ENCODE assay signal across 8 cellular contexts in genomic region chr2:17752281-17752680, GRCh38. TPM values are rescaled to one million over a fixed set of nuclear protein-coding genes. Genes with fewer than 3 reads are reported as not detected.
A peak's percentile ranks its signal among the peaks of the same experiment; 100 is the strongest.
DNase-seq lines count a peak whose midpoint lies in the region; ATAC-seq and TF ChIP-seq lines count a peak whose summit lies in the region.

No MANE protein-coding gene starts in this region.

- peak; percentile 19 for ATAC-seq in GM19452 (IDR thresholded peaks at IDR 0.05; ENCODE audit: unreplicated experiment)
- ATAC-seq in HG03097 (IDR thresholded peaks at IDR 0.05; ENCODE audit: low FRiP score, unreplicated experiment): no peak
- no peak for ATAC-seq in HG03108 (IDR thresholded peaks at IDR 0.05; ENCODE audit: unreplicated experiment)

- peaks cover 44% of the 10 kb centered on the region for H3K4me1 ChIP-seq in OCI-LY7 (ENCODE audit: insufficient read depth, low read length, poor library complexity, severe bottlenecking)

- intact Hi-C loops in OCI-LY7 (cut with micrococcal nuclease; ENCODE audit: unreplicated experiment): loop anchor here (2.0 to 10.0 kb wide), 5 partner anchors 33 to 1125 kb away; partner anchors contain the start of gene RAD51AP2

- no peak for DNase-seq in AG04450 (ENCODE audit: low read depth, low spot score)
- peak; percentile 68 for DNase-seq in OCI-LY7 (ENCODE audit: low spot score)
- DNase-seq in germinal center (ENCODE audit: low spot score): peak; percentile 20
- DNase-seq in Ammon's horn (ENCODE audit: low spot score): no peak
- DNase-seq in activated CD4-positive, alpha-beta T cell treated with anti-CD3 and anti-CD28 coated beads, Interleukin-2, amount 50 U/mL, for 48 hours: no peak

- H3K4me3 ChIP-seq in AG04450 (ENCODE audit: low read depth, low read length): peak overlapping the region; percentile 92; the same call in 1 of the 2 replicates
- H3K4me3 ChIP-seq in OCI-LY7 (ENCODE audit: low read depth, low read length, poor library complexity, severe bottlenecking): peak overlapping the region; percentile 98

- CTCF ChIA-PET in AG04450 (lab: Charles Lee): interaction anchor here (1.2 kb wide), 1 partner anchor 20 kb away, joined by 4 read pairs; no protein-coding TSS in a partner anchor
- CTCF ChIA-PET in OCI-LY7 (lab: Charles Lee; ENCODE audit: unreplicated experiment): no interaction called here

- no peaks in the 10 kb centered on the region for H3K9me2 ChIP-seq in OCI-LY7 (ENCODE audit: insufficient read depth, low read length)

- H3K27me3 ChIP-seq in AG04450 (ENCODE audit: control insufficient read depth, insufficient read depth, low read length): no peaks in the 10 kb centered on the region

- peaks cover 87% of the 10 kb centered on the region for H3K79me2 ChIP-seq in OCI-LY7 (ENCODE audit: insufficient read depth, low read depth, low read length)

- TF ChIP-seq CTCF in AG04450 (IDR thresholded peaks at IDR 0.05; ENCODE audit: low read depth, low read length) (no peak), OCI-LY7 (conservative IDR thresholded peaks at IDR 0.05; ENCODE audit: low read length) (no peak)

- H4K20me1 ChIP-seq in OCI-LY7 (ENCODE audit: insufficient read depth, low read length): peaks cover 28% of the 10 kb centered on the region

- POLR2A ChIA-PET in AG04450 (lab: Yijun Ruan, JAX): no interaction called here
- POLR2A ChIA-PET in OCI-LY7 (lab: Charles Lee): interaction anchor here (0.9 to 1.4 kb wide), 5 partner anchors 8 to 24 kb away, joined by 3 to 9 read pairs (median 4); no protein-coding TSS in a partner anchor

- H2AFZ ChIP-seq in OCI-LY7 (ENCODE audit: low read length): peak overlapping the region; percentile 30; the same call in 1 of the 2 replicates

- peaks cover 32% of the 10 kb centered on the region for H3K36me3 ChIP-seq in OCI-LY7 (ENCODE audit: insufficient read depth, low read length)

- H3K9me3 ChIP-seq in AG04450 (ENCODE audit: control insufficient read depth, insufficient read depth, low read length) (peaks cover 3% of the 10 kb centered on the region; the same call in 1 of the 2 replicates), OCI-LY7 (ENCODE audit: low read length) (no peaks in the 10 kb centered on the region)

- H3K27ac ChIP-seq in AG04450 (ENCODE audit: low read depth, low read length): no peak overlapping the region
- peak overlapping the region; percentile 89 for H3K27ac ChIP-seq in OCI-LY7 (ENCODE audit: low read depth, low read length, poor library complexity, severe bottlenecking)

- no TSS peak for BruUV-seq in OCI-LY7 (replicated peaks; lab: Mats Ljungman, UMichigan)

- peak overlapping the region; percentile 88 for H3K4me2 ChIP-seq in OCI-LY7 (ENCODE audit: low read length)

RNA-seq across cellular contexts. Expression of gene SMC6, which starts 1.3 kb away (rescaled TPM):
- polyA plus RNA-seq in AG04450 (2011; rRNA removed): 10.2 and 18.3 TPM in 2 replicates
- 6.7 and 13.5 TPM in 2 replicates for polyA minus RNA-seq in AG04450 (2011; rRNA and poly(A)+ RNA removed)
- 37.0 and 48.9 TPM in 2 replicates for total RNA-seq in OCI-LY7 (2014; rRNA removed; shearing (Covaris generic))
- 62.4 and 70.7 TPM in 2 replicates for total RNA-seq in OCI-LY7 (2022)

RNA-seq across cellular contexts. Expression of gene GEN1, which starts 1.7 kb away (rescaled TPM):
- 4.0 and 7.5 TPM in 2 replicates for polyA plus RNA-seq in AG04450 (2011; rRNA removed)
- polyA minus RNA-seq in AG04450 (2011; rRNA and poly(A)+ RNA removed): 4.7 and 14.2 TPM in 2 replicates
- 37.6 and 52.5 TPM in 2 replicates for total RNA-seq in OCI-LY7 (2014; rRNA removed; shearing (Covaris generic))
- 101 and 112 TPM in 2 replicates for total RNA-seq in OCI-LY7 (2022)

Comparison
In these comparisons a context has a peak if more than half of its experiments do, and no peak if none do; other contexts are left out.
1. DNase-seq: peak in OCI-LY7 (single experiment) and germinal center (single experiment); none in AG04450 (single experiment), Ammon's horn (single experiment) and activated CD4-positive, alpha-beta T cell treated with anti-CD3 and anti-CD28 coated beads, Interleukin-2, amount 50 U/mL, for 48 hours (0 of 2).